ENCODE assay signal across 10 cellular contexts in genomic region chr13:80338781-80339577, GRCh38. TPM values are rescaled to one million over a fixed set of nuclear protein-coding genes. Genes with fewer than 3 reads are reported as not detected.
DNase-seq lines count a peak whose midpoint lies in the region; ATAC-seq and TF ChIP-seq lines count a peak whose summit lies in the region.
"Had no signal": no experiment of that assay in that cellular context is flagged by ENCODE, and none has a peak within 500 bp of the region (broad histone marks: within the 10 kb centered on the region; RNA-seq: fewer than 3 reads in every experiment).

No MANE protein-coding gene starts in this region.

- peak; percentile 13 to 38 (median 28) for TF ChIP-seq CTCF in tibial nerve (IDR thresholded peaks at IDR 0.05)

- no peak overlapping the region for H3K4me3 Mint-ChIP-seq in T-helper 17 cell
- H3K4me3 Mint-ChIP-seq: CD4-positive, CD25-positive, alpha-beta regulatory T cell; dendritic cell treated with granulocyte-macrophage colony-stimulating factor and Interleukin-4, amounts not matched to agents 40 ng/mL and 50 ng/mL, for 4 days had no signal

- peak; percentile 27 to 54 for TF ChIP-seq POLR2A in tibial nerve (IDR thresholded peaks at IDR 0.05)

- 0% methylated on average over 27 to 28 of the region's 40 CpGs for WGBS in mesodermal cell (ENCODE audit: insufficient coverage in 2 of 2), 2 experiments
- WGBS in tibial nerve, 2 donors, result 0% methylated on average over 35 to 39 of the region's 40 CpGs

- H3K27ac ChIP-seq in epithelial cell of prostate (peak overlapping the region; percentile 95), mesodermal cell (ENCODE audit: low read depth, low read length, severe bottlenecking) (peak overlapping the region; percentile 99), tibial nerve (peak overlapping the region; percentile 90 to 99 (median 95))

- DNase-seq in NCI-H1105 treated with DMSO at 0.1 percent for 48 hours (lab: John Stamatoyannopoulos, UW) (peak; percentile 23), NCI-H1105 (lab: John Stamatoyannopoulos, UW) (no peak), epithelial cell of prostate (ENCODE audit: low read depth, low spot score) (no peak), tibial nerve (ENCODE audit: low spot score in 2 of 2) (peak; percentile 55 to 63), T-helper 17 cell (no peak)
- DNase-seq: CD4-positive, CD25-positive, alpha-beta regulatory T cell had no signal

- TF ChIP-seq EP300 in tibial nerve (IDR thresholded peaks at IDR 0.05), result peak in 1 of 2 donors; percentile 84

- H3K27ac Mint-ChIP-seq in T-helper 17 cell, result no peak overlapping the region
- H3K27ac Mint-ChIP-seq: CD4-positive, CD25-positive, alpha-beta regulatory T cell; dendritic cell treated with granulocyte-macrophage colony-stimulating factor and Interleukin-4, amounts not matched to agents 40 ng/mL and 50 ng/mL, for 4 days had no signal

- H3K36me3 Mint-ChIP-seq in T-helper 17 cell (ENCODE audit: low read depth), result no peaks in the 10 kb centered on the region
- H3K36me3 Mint-ChIP-seq: CD4-positive, CD25-positive, alpha-beta regulatory T cell had no signal

- H3K4me3 ChIP-seq in mesodermal cell (ENCODE audit: extremely low read depth, insufficient read depth, low read length, poor library complexity, severe bottlenecking) (peak overlapping the region; percentile 100), tibial nerve (peak overlapping the region; percentile 71 to 96 (median 76))

- H3K4me1 Mint-ChIP-seq in T-helper 17 cell, result peaks cover 8% of the 10 kb centered on the region

- no peaks in the 10 kb centered on the region for H3K27me3 ChIP-seq in tibial nerve

- H3K36me3 ChIP-seq in mesodermal cell (ENCODE audit: control insufficient read depth, insufficient read depth, low read length) (peaks cover 52% of the 10 kb centered on the region), tibial nerve (peaks cover 0 to 19% (median 0%) of the 10 kb centered on the region in 3 donors)

- peaks cover 8% of the 10 kb centered on the region for H3K4me1 ChIP-seq in mesodermal cell (ENCODE audit: control insufficient read depth, insufficient read depth, low read length, poor library complexity, severe bottlenecking)
- H3K4me1 ChIP-seq in tibial nerve, result peaks cover 0 to 52% (median 11%) of the 10 kb centered on the region in 4 donors

- H3K9me3 ChIP-seq in mesodermal cell (ENCODE audit: control insufficient read depth, low read length) (no peaks in the 10 kb centered on the region), tibial nerve (no peaks in the 10 kb centered on the region), T-helper 17 cell (ENCODE audit: control insufficient read depth, low read length, poor library complexity, severe bottlenecking) (no peaks in the 10 kb centered on the region)

- H3K27me3 Mint-ChIP-seq in T-helper 17 cell, result peaks cover 22% of the 10 kb centered on the region

- ATAC-seq in HG03066 (IDR thresholded peaks at IDR 0.05; ENCODE audit: low read depth, unreplicated experiment), result peak; percentile 26
- ATAC-seq in SK-N-SH treated with all-trans-retinoic acid at 6 μM for 48 hours, result peak; percentile 22
- no peak for ATAC-seq in T-helper 17 cell

TF ChIP-seq in SK-N-SH treated with all-trans-retinoic acid at 6 μM for 48 hours, 23 proteins besides CTCF, POLR2A, EP300 and RAD21:
- TF ChIP-seq SNAI2 (CRISPR knock-in tag; IDR thresholded peaks at IDR 0.05), result no peak
- TF ChIP-seq BACH2 (CRISPR knock-in tag; IDR thresholded peaks at IDR 0.05; ENCODE audit: borderline replicate concordance), result no peak
- no peak for TF ChIP-seq ZFP3 (CRISPR knock-in tag; IDR thresholded peaks at IDR 0.05)
- TF ChIP-seq ZC3H10 (CRISPR knock-in tag; IDR thresholded peaks at IDR 0.05), result no peak
- no peak for TF ChIP-seq CREB5 (CRISPR knock-in tag; IDR thresholded peaks at IDR 0.05; ENCODE audit: low read depth)
- TF ChIP-seq OSR1 (CRISPR knock-in tag; IDR thresholded peaks at IDR 0.05), result no peak
- peak; percentile 41; the same call in 1 of the 2 replicates for TF ChIP-seq PATZ1 (CRISPR knock-in tag; IDR thresholded peaks at IDR 0.05; ENCODE audit: borderline replicate concordance)
- no peak for TF ChIP-seq CSDC2 (CRISPR knock-in tag; IDR thresholded peaks at IDR 0.05)
- no peak for TF ChIP-seq ZNF70 (CRISPR knock-in tag; IDR thresholded peaks at IDR 0.05)
- no peak for TF ChIP-seq TCF4 (CRISPR knock-in tag; IDR thresholded peaks at IDR 0.05; ENCODE audit: borderline replicate concordance)
- TF ChIP-seq, protein P1, sequence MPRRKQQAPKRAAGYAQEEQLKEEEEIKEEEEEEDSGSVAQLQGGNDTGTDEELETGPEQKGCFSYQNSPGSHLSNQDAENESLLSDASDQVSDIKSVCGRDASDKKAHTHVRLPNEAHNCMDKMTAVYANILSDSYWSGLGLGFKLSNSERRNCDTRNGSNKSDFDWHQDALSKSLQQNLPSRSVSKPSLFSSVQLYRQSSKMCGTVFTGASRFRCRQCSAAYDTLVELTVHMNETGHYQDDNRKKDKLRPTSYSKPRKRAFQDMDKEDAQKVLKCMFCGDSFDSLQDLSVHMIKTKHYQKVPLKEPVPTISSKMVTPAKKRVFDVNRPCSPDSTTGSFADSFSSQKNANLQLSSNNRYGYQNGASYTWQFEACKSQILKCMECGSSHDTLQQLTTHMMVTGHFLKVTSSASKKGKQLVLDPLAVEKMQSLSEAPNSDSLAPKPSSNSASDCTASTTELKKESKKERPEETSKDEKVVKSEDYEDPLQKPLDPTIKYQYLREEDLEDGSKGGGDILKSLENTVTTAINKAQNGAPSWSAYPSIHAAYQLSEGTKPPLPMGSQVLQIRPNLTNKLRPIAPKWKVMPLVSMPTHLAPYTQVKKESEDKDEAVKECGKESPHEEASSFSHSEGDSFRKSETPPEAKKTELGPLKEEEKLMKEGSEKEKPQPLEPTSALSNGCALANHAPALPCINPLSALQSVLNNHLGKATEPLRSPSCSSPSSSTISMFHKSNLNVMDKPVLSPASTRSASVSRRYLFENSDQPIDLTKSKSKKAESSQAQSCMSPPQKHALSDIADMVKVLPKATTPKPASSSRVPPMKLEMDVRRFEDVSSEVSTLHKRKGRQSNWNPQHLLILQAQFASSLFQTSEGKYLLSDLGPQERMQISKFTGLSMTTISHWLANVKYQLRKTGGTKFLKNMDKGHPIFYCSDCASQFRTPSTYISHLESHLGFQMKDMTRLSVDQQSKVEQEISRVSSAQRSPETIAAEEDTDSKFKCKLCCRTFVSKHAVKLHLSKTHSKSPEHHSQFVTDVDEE (CRISPR knock-in tag; IDR thresholded peaks at IDR 0.05), result 0 out of 2 replicates have a peak, but pooled peaks have one; percentile 10
- no peak for TF ChIP-seq ZNF8 (CRISPR knock-in tag; IDR thresholded peaks at IDR 0.05)
- no peak for TF ChIP-seq ARNTL (CRISPR knock-in tag; IDR thresholded peaks at IDR 0.05; ENCODE audit: borderline replicate concordance, low read depth)
- no peak for TF ChIP-seq ISL1 (CRISPR knock-in tag; IDR thresholded peaks at IDR 0.05)
- TF ChIP-seq, protein P2, sequence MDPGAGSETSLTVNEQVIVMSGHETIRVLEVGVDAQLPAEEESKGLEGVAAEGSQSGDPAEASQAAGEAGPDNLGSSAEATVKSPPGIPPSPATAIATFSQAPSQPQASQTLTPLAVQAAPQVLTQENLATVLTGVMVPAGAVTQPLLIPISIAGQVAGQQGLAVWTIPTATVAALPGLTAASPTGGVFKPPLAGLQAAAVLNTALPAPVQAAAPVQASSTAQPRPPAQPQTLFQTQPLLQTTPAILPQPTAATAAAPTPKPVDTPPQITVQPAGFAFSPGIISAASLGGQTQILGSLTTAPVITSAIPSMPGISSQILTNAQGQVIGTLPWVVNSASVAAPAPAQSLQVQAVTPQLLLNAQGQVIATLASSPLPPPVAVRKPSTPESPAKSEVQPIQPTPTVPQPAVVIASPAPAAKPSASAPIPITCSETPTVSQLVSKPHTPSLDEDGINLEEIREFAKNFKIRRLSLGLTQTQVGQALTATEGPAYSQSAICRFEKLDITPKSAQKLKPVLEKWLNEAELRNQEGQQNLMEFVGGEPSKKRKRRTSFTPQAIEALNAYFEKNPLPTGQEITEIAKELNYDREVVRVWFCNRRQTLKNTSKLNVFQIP (CRISPR knock-in tag; IDR thresholded peaks at IDR 0.05; ENCODE audit: borderline replicate concordance, low read depth), result no peak

RNA-seq across cellular contexts. Expression of gene SPRY2, which starts 1.9 kb away (rescaled TPM):
- 118 TPM for polyA plus RNA-seq in mesodermal cell (2013, experiment 1 of 2)
- polyA plus RNA-seq in mesodermal cell (2013, experiment 2 of 2), result 99.3 TPM
- total RNA-seq in tibial nerve (100 to 1,000 TPM in 1 of 4 donors, 10 to 100 TPM in 3; 80.4 to 122 (median 92.5) TPM), T-helper 17 cell (under 1 TPM; 0.18 to 0.35 TPM)
- polyA plus RNA-seq: CD4-positive, CD25-positive, alpha-beta regulatory T cell had no signal

Comparison
In these comparisons a context has a peak if more than half of its experiments do, and no peak if none do; other contexts are left out.
1. DNase-seq: peak in NCI-H1105 treated with DMSO at 0.1 percent for 48 hours (single experiment) and tibial nerve (2 of 2); none in NCI-H1105 (single experiment), epithelial cell of prostate (single experiment) and T-helper 17 cell (0 of 3).
2. RNA of gene SPRY2, which starts 1.9 kb away (total RNA-seq): 80.4 to 122 TPM in tibial nerve; 0.18 to 0.35 TPM in T-helper 17 cell; every median in the first group is over 10 times any median in the second.
3. Peak in every context shown above with its lines, with median percentiles within 50 percentile points of each other: H3K27ac ChIP-seq.